In genomic region chr13:99412856-99413255, GRCh38 we compare ENCODE assay signal across 2 cellular contexts.
TF ChIP-seq lines count a peak whose summit lies in the region.

No MANE protein-coding gene starts in this region.

TF ChIP-seq in HEK293, 187 proteins besides CTCF, POLR2A, EP300 and RAD21:
- no peak for TF ChIP-seq ZNF600 (tag by site-specific recombination; IDR thresholded peaks at IDR 0.05)
- peak; percentile 71 for TF ChIP-seq ZNF366 (tag by site-specific recombination; conservative IDR thresholded peaks at IDR 0.05)
- peak; percentile 72 for TF ChIP-seq ZBTB17 (tag by site-specific recombination; IDR thresholded peaks at IDR 0.05)
TF ChIP-seq in HEK293: peak in this region for 2.

TF ChIP-seq in K562, 482 proteins besides CTCF, POLR2A, EP300 and RAD21:
- TF ChIP-seq E2F1 (CRISPR knock-in tag; IDR thresholded peaks at IDR 0.05) (no peak), CBX1 (IDR thresholded peaks at IDR 0.05; ENCODE audit: low read depth) (no peak), NCOA1 (IDR thresholded peaks at IDR 0.05; ENCODE audit: low read depth) (no peak), ZNF77 (CRISPR knock-in tag; IDR thresholded peaks at IDR 0.05) (no peak), ZBTB2 (IDR thresholded peaks at IDR 0.05) (peak; percentile 46; the same call in 1 of the 2 replicates), FOXJ2 (tag; IDR thresholded peaks at IDR 0.05) (no peak), NONO (IDR thresholded peaks at IDR 0.05; ENCODE audit: low read depth in 2 of 2, low read length in 1 of 2) (no peak), NBN (IDR thresholded peaks at IDR 0.05; ENCODE audit: low read depth) (no peak), HDAC1 (IDR thresholded peaks at IDR 0.05) (0 out of 4 replicates have a peak, but pooled peaks of 1 of the 2 experiments have one; percentile 16), TBP (optimal IDR thresholded peaks at IDR 0.05; ENCODE audit: low read depth, low read length) (no peak), RNF2 (IDR thresholded peaks at IDR 0.05) (no peak), ZNF79 (CRISPR knock-in tag; IDR thresholded peaks at IDR 0.05; ENCODE audit: low read depth) (no peak), STAG1 (CRISPR knock-in tag; IDR thresholded peaks at IDR 0.05; ENCODE audit: borderline replicate concordance) (no peak), FOXA3 (CRISPR knock-in tag; conservative IDR thresholded peaks at IDR 0.05 in 1 of 2, IDR thresholded peaks at IDR 0.05 in 1 of 2) (no peak), ERF (CRISPR knock-in tag; IDR thresholded peaks at IDR 0.05) (no peak), KAT8 (IDR thresholded peaks at IDR 0.05; ENCODE audit: low read depth) (no peak), FOXK2 (conservative IDR thresholded peaks at IDR 0.05 in 1 of 2, IDR thresholded peaks at IDR 0.05 in 1 of 2; ENCODE audit: low read depth in 2 of 2) (no peak), CREBBP (IDR thresholded peaks at IDR 0.05; ENCODE audit: low read depth, low read length) (peak; percentile 76), NR2C1 (IDR thresholded peaks at IDR 0.05) (no peak), NR2C1 (tag; IDR thresholded peaks at IDR 0.05) (no peak), ZFX (CRISPR knock-in tag; IDR thresholded peaks at IDR 0.05) (no peak), NFE2 (IDR thresholded peaks at IDR 0.05; ENCODE audit: low read depth) (no peak), GATA2 (CRISPR knock-in tag; IDR thresholded peaks at IDR 0.05) (0 out of 2 replicates have a peak, but pooled peaks have one; percentile 30), MTA2 (IDR thresholded peaks at IDR 0.05; ENCODE audit: low read depth) (no peak), RFX7 (CRISPR knock-in tag; IDR thresholded peaks at IDR 0.05) (no peak), XRCC5 (IDR thresholded peaks at IDR 0.05; ENCODE audit: low read depth, low read length) (no peak), MTA1 (IDR thresholded peaks at IDR 0.05; ENCODE audit: borderline replicate concordance) (0 out of 2 replicates have a peak, but pooled peaks have one; percentile 15), BDP1 (IDR thresholded peaks at IDR 0.05; ENCODE audit: insufficient read depth, insufficient read length) (no peak)
TF ChIP-seq in K562: peak in this region for 5.
